10 cellular contexts compared by ENCODE assay signal in genomic region chr4:83240379-83240875, GRCh38. TPM values are rescaled to one million over a fixed set of nuclear protein-coding genes. Genes with fewer than 3 reads are reported as not detected.
DNase-seq lines count a peak whose midpoint lies in the region; ATAC-seq and TF ChIP-seq lines count a peak whose summit lies in the region.
"Had no signal": no experiment of that assay in that cellular context is flagged by ENCODE, and none has a peak within 500 bp of the region (broad histone marks: within the 10 kb centered on the region; RNA-seq: fewer than 3 reads in every experiment).

No MANE protein-coding gene starts in this region.

- H3K36me3 ChIP-seq in Karpas-422 (ENCODE audit: insufficient read depth, low read length) = no peaks in the 10 kb centered on the region
- H3K36me3 ChIP-seq in neutrophil = no peaks in the 10 kb centered on the region

- H3K27ac ChIP-seq in Karpas-422 (ENCODE audit: low read length) (peak overlapping the region; percentile 69), neutrophil (peak overlapping the region; percentile 70)
- H3K27ac ChIP-seq in CD4-positive, alpha-beta T cell (ENCODE audit: low read depth, low read length) = no peak overlapping the region

- no peaks in the 10 kb centered on the region for H3K9me3 Mint-ChIP-seq in CD4-positive, alpha-beta T cell

- ATAC-seq in GM19023 (IDR thresholded peaks at IDR 0.05; ENCODE audit: unreplicated experiment) (peak; percentile 85), HG02678 (IDR thresholded peaks at IDR 0.05; ENCODE audit: unreplicated experiment) (peak; percentile 86)
- ATAC-seq in CD4-positive, alpha-beta T cell (ENCODE audit: poor library complexity) = no peak

- in situ Hi-C loops in G401 (cut with HindIII; ENCODE audit: low sequenced_read_pairs) = no loop called here

- H3K4me2 ChIP-seq in Karpas-422 (ENCODE audit: low read depth, low read length, poor library complexity, severe bottlenecking) = peak overlapping the region; percentile 38

- POLR2A ChIA-PET in CD4-positive, alpha-beta T cell (lab: Charles Lee) = no interaction called here

- H3K27me3 Mint-ChIP-seq in CD4-positive, alpha-beta T cell = no peaks in the 10 kb centered on the region

- no peak overlapping the region for H2AFZ ChIP-seq in Karpas-422 (ENCODE audit: low read length)

- H3K9ac ChIP-seq in Karpas-422 (ENCODE audit: low read length) = no peak overlapping the region

- no peak overlapping the region for H3K27ac Mint-ChIP-seq in CD4-positive, alpha-beta T cell

- intact Hi-C loops in CD4-positive, alpha-beta T cell (cut with DNase I, micrococcal nuclease) = no loop called here

- H3K27me3 ChIP-seq in Karpas-422 (ENCODE audit: low read length) = no peaks in the 10 kb centered on the region
- H3K27me3 ChIP-seq in neutrophil = no peaks in the 10 kb centered on the region
- H3K27me3 ChIP-seq in CD4-positive, alpha-beta T cell (ENCODE audit: control insufficient read depth, insufficient read depth, low read length) = no peaks in the 10 kb centered on the region

- peaks cover 43% of the 10 kb centered on the region for H3K4me1 Mint-ChIP-seq in CD4-positive, alpha-beta T cell (ENCODE audit: low read depth)

- H4K20me1 ChIP-seq in Karpas-422 (ENCODE audit: insufficient read depth, low read depth, low read length) = no peaks in the 10 kb centered on the region

- no peaks in the 10 kb centered on the region for H3K36me3 Mint-ChIP-seq in CD4-positive, alpha-beta T cell (ENCODE audit: low read depth)

- no peak for TF ChIP-seq CTCF in neutrophil (IDR thresholded peaks at IDR 0.05)
- TF ChIP-seq CTCF in CD4-positive, alpha-beta T cell (IDR thresholded peaks at IDR 0.05) = no peak

- no peaks in the 10 kb centered on the region for H3K9me2 ChIP-seq in Karpas-422 (replicated peaks; ENCODE audit: insufficient read depth, low read length)

- H3K4me3 ChIP-seq in Karpas-422 (ENCODE audit: low read length) = no peak overlapping the region
- peak overlapping the region; percentile 3 to 15 for H3K4me3 ChIP-seq in neutrophil (ENCODE audit: low read depth in 1 of 2, low read length in 1 of 2)

- H3K9me3 ChIP-seq in Karpas-422 (ENCODE audit: low read length) (no peaks in the 10 kb centered on the region), neutrophil (no peaks in the 10 kb centered on the region)
- no peaks in the 10 kb centered on the region for H3K9me3 ChIP-seq in CD4-positive, alpha-beta T cell (ENCODE audit: control insufficient read depth, low read length)

- DNase-seq in Karpas-422 (peak; percentile 57), G401 (ENCODE audit: low spot score) (no peak)
- DNase-seq in activated CD4-positive, alpha-beta T cell treated with anti-CD3 and anti-CD28 coated beads, Interleukin-2, amount 50 U/mL, for 48 hours = no peak
- no peak for DNase-seq in stimulated activated naive CD4-positive, alpha-beta T cell (lab: John Stamatoyannopoulos, UW)
- no peak for DNase-seq in CD4-positive, alpha-beta T cell
- DNase-seq: activated T-cell treated with anti-CD3 and anti-CD28 coated beads, Interleukin-2, amount 50 U/mL, for 1 hour; NCI-H69 had no signal

- H3K4me1 ChIP-seq in Karpas-422 (ENCODE audit: low read length) (peaks cover 14% of the 10 kb centered on the region), neutrophil (ENCODE audit: control insufficient read depth in 1 of 2, insufficient read depth in 1 of 2, low read depth in 1 of 2, low read length in 1 of 2) (peaks cover 21 to 25% of the 10 kb centered on the region in 2 experiments)

- no peaks in the 10 kb centered on the region for H3K79me2 ChIP-seq in Karpas-422 (ENCODE audit: low read length)

- no peak overlapping the region for H3K4me3 Mint-ChIP-seq in CD4-positive, alpha-beta T cell

- CTCF ChIA-PET in CD4-positive, alpha-beta T cell (lab: Charles Lee) = no interaction called here

RNA-seq across cellular contexts. Expression of gene COQ2, which starts 44.2 kb away (rescaled TPM):
- 1.2 and 3.6 TPM in 2 replicates for total RNA-seq in Karpas-422 (2014; rRNA removed; shearing (Covaris generic); ENCODE audit: low replicate concordance)
- total RNA-seq in G401 (2014; rRNA removed; shearing (Covaris generic)) = 43.3 and 46.1 TPM in 2 replicates
- 10 to 100 TPM in 1 of 2 experiments, 1 to 10 TPM in 1; 9.2 to 10.1 TPM for total RNA-seq in CD4-positive, alpha-beta T cell
